Comparison of ENCODE assay signal across 10 cellular contexts in genomic region chr1:151314137-151314875, GRCh38. TPM values are rescaled to one million over a fixed set of nuclear protein-coding genes. Genes with fewer than 3 reads are reported as not detected.
DNase-seq lines count a peak whose midpoint lies in the region; ATAC-seq and TF ChIP-seq lines count a peak whose summit lies in the region.
"Had no signal": no experiment of that assay in that cellular context is flagged by ENCODE, and none has a peak within 500 bp of the region (broad histone marks: within the 10 kb centered on the region; RNA-seq: fewer than 3 reads in every experiment).

No MANE protein-coding gene starts in this region.

- DNase-seq in Ammon's horn (ENCODE audit: low spot score) (peak; percentile 96), fibroblast of the aortic adventitia (ENCODE audit: low read depth) (peak; percentile 93), occipital lobe (lab: John Stamatoyannopoulos, UW) (peak; percentile 87), GM19238 (ENCODE audit: insufficient read length, low spot score) (no peak)
- no peak for DNase-seq in activated CD8-positive, alpha-beta memory T cell treated with anti-CD3 and anti-CD28 coated beads, Interleukin-2, amount 10 ng/mL, durations not matched to agents 7 days and 5 days
- DNase-seq in naive thymus-derived CD4-positive, alpha-beta T cell: no peak
- DNase-seq: GF-D8 had no signal

- no peaks in the 10 kb centered on the region for H3K9me3 ChIP-seq in naive thymus-derived CD4-positive, alpha-beta T cell (ENCODE audit: control insufficient read depth in 2 of 3, low read length in 3 of 3)

- peaks cover 25% of the 10 kb centered on the region for H3K4me1 Mint-ChIP-seq in activated CD8-positive, alpha-beta memory T cell treated with anti-CD3 and anti-CD28 coated beads, Interleukin-2, amount 10 ng/mL, durations not matched to agents 7 days and 5 days
- peaks cover 30 to 66% (median 54%) of the 10 kb centered on the region in 7 donors for H3K4me1 Mint-ChIP-seq in naive thymus-derived CD4-positive, alpha-beta T cell

- no peak overlapping the region for H3K4me3 Mint-ChIP-seq in activated CD8-positive, alpha-beta memory T cell treated with anti-CD3 and anti-CD28 coated beads, Interleukin-2, amount 10 ng/mL, durations not matched to agents 7 days and 5 days
- H3K4me3 Mint-ChIP-seq in naive thymus-derived CD4-positive, alpha-beta T cell: no peak overlapping the region

- H3K27me3 ChIP-seq in naive thymus-derived CD4-positive, alpha-beta T cell (ENCODE audit: control insufficient read depth in 2 of 2, insufficient read depth in 2 of 2, low read length in 2 of 2): no peaks in the 10 kb centered on the region

- H3K9me3 Mint-ChIP-seq in activated CD8-positive, alpha-beta memory T cell treated with anti-CD3 and anti-CD28 coated beads, Interleukin-2, amount 10 ng/mL, durations not matched to agents 7 days and 5 days (ENCODE audit: low read depth): no peaks in the 10 kb centered on the region
- H3K9me3 Mint-ChIP-seq in naive thymus-derived CD4-positive, alpha-beta T cell: no peaks in the 10 kb centered on the region

- no peak overlapping the region for H3K4me3 ChIP-seq in fibroblast of the aortic adventitia (ENCODE audit: low read depth, low read length)
- H3K4me3 ChIP-seq in naive thymus-derived CD4-positive, alpha-beta T cell (ENCODE audit: low read length): no peak overlapping the region

- ATAC-seq in SK-N-SH treated with all-trans-retinoic acid at 6 μM for 48 hours (peak; percentile 74), GM19023 (IDR thresholded peaks at IDR 0.05; ENCODE audit: unreplicated experiment) (no peak)
- no peak for ATAC-seq in activated CD8-positive, alpha-beta memory T cell treated with anti-CD3 and anti-CD28 coated beads, Interleukin-2, amount 10 ng/mL, durations not matched to agents 7 days and 5 days
- ATAC-seq in naive thymus-derived CD4-positive, alpha-beta T cell: no peak

- no peak overlapping the region for H3K27ac Mint-ChIP-seq in activated CD8-positive, alpha-beta memory T cell treated with anti-CD3 and anti-CD28 coated beads, Interleukin-2, amount 10 ng/mL, durations not matched to agents 7 days and 5 days
- H3K27ac Mint-ChIP-seq in naive thymus-derived CD4-positive, alpha-beta T cell: peak overlapping the region in 4 of 9 donors; percentile 3 to 60 (median 52)

- no peak for TF ChIP-seq CTCF in fibroblast of the aortic adventitia (IDR thresholded peaks at IDR 0.05; ENCODE audit: insufficient read depth, low read length)

- peaks cover 30% of the 10 kb centered on the region for H3K36me3 Mint-ChIP-seq in activated CD8-positive, alpha-beta memory T cell treated with anti-CD3 and anti-CD28 coated beads, Interleukin-2, amount 10 ng/mL, durations not matched to agents 7 days and 5 days
- peaks cover 0 to 39% (median 9%) of the 10 kb centered on the region in 5 donors for H3K36me3 Mint-ChIP-seq in naive thymus-derived CD4-positive, alpha-beta T cell

- H3K4me1 ChIP-seq in naive thymus-derived CD4-positive, alpha-beta T cell (ENCODE audit: control insufficient read depth in 2 of 2, insufficient read depth in 2 of 2, low read length in 2 of 2): peaks cover 4 to 10% of the 10 kb centered on the region in 2 donors

- intact Hi-C loops in naive thymus-derived CD4-positive, alpha-beta T cell (cut with micrococcal nuclease): no loop called here

- no peak overlapping the region for H3K27ac ChIP-seq in naive thymus-derived CD4-positive, alpha-beta T cell (ENCODE audit: low read depth, low read length)
- H3K27ac ChIP-seq: VCaP had no signal

- no peaks in the 10 kb centered on the region for H3K27me3 Mint-ChIP-seq in activated CD8-positive, alpha-beta memory T cell treated with anti-CD3 and anti-CD28 coated beads, Interleukin-2, amount 10 ng/mL, durations not matched to agents 7 days and 5 days
- H3K27me3 Mint-ChIP-seq in naive thymus-derived CD4-positive, alpha-beta T cell: no peaks in the 10 kb centered on the region

- CTCF ChIA-PET in activated CD8-positive, alpha-beta memory T cell treated with anti-CD3 and anti-CD28 coated beads, Interleukin-2, amount 10 ng/mL, durations not matched to agents 7 days and 5 days (lab: Charles Lee): interaction anchor here (1.5 to 3.4 kb wide), 2 partner anchors 14 to 26 kb away, joined by 9 to 13 read pairs; no protein-coding TSS in a partner anchor
- CTCF ChIA-PET in naive thymus-derived CD4-positive, alpha-beta T cell (lab: Charles Lee): interaction anchor here (0.5 to 1.1 kb wide), 2 partner anchors 13 to 1070 kb away, joined by 3 read pairs; partner anchors contain the start of gene PI4KB

- H3K36me3 ChIP-seq in naive thymus-derived CD4-positive, alpha-beta T cell (ENCODE audit: control insufficient read depth in 2 of 3, insufficient read depth in 3 of 3, low read length in 3 of 3): peaks cover 0 to 90% (median 3%) of the 10 kb centered on the region in 3 experiments

- POLR2A ChIA-PET in naive thymus-derived CD4-positive, alpha-beta T cell (lab: Charles Lee): no interaction called here

TF ChIP-seq in SK-N-SH treated with all-trans-retinoic acid at 6 μM for 48 hours, 23 proteins besides CTCF, POLR2A, EP300 and RAD21 (continues in another document):
- no peak for TF ChIP-seq ZFP3 (CRISPR knock-in tag; IDR thresholded peaks at IDR 0.05)
- no peak for TF ChIP-seq ESRRG (CRISPR knock-in tag; IDR thresholded peaks at IDR 0.05)
- TF ChIP-seq ZNF565 (CRISPR knock-in tag; conservative IDR thresholded peaks at IDR 0.05; ENCODE audit: low read depth): no peak
- TF ChIP-seq BACH2 (CRISPR knock-in tag; IDR thresholded peaks at IDR 0.05; ENCODE audit: borderline replicate concordance): no peak
- no peak for TF ChIP-seq CSRNP3 (CRISPR knock-in tag; IDR thresholded peaks at IDR 0.05)
- TF ChIP-seq ZNF8 (CRISPR knock-in tag; IDR thresholded peaks at IDR 0.05): no peak
- TF ChIP-seq ARNTL (CRISPR knock-in tag; IDR thresholded peaks at IDR 0.05; ENCODE audit: borderline replicate concordance, low read depth): no peak
- TF ChIP-seq ZNF70 (CRISPR knock-in tag; IDR thresholded peaks at IDR 0.05): no peak
- no peak for TF ChIP-seq OSR1 (CRISPR knock-in tag; IDR thresholded peaks at IDR 0.05)
- TF ChIP-seq PPARA (CRISPR knock-in tag; IDR thresholded peaks at IDR 0.05; ENCODE audit: borderline replicate concordance): no peak

RNA-seq across cellular contexts. Expression of gene PI4KB, which starts 12.9 kb away (rescaled TPM):
- total RNA-seq in fibroblast of the aortic adventitia (ENCODE audit: low replicate concordance): 38.8 and 41.0 TPM in 2 replicates
- 26.4 TPM for total RNA-seq in occipital lobe
- total RNA-seq in activated CD8-positive, alpha-beta memory T cell treated with anti-CD3 and anti-CD28 coated beads, Interleukin-2, amount 10 ng/mL, durations not matched to agents 7 days and 5 days: 10 to 100 TPM; 68.5 to 73.9 TPM
- total RNA-seq in naive thymus-derived CD4-positive, alpha-beta T cell: 10 to 100 TPM; 64.0 to 91.9 (median 76.3) TPM
- 10 to 100 TPM; 48.5 to 76.7 TPM for polyA plus RNA-seq in naive thymus-derived CD4-positive, alpha-beta T cell

RNA-seq across cellular contexts. Expression of gene ZNF687, which starts 32.2 kb away (rescaled TPM):
- total RNA-seq in fibroblast of the aortic adventitia (ENCODE audit: low replicate concordance): 7.0 and 14.2 TPM in 2 replicates
- 6.9 TPM for total RNA-seq in occipital lobe
- total RNA-seq in activated CD8-positive, alpha-beta memory T cell treated with anti-CD3 and anti-CD28 coated beads, Interleukin-2, amount 10 ng/mL, durations not matched to agents 7 days and 5 days: 10 to 100 TPM; 29.9 to 35.7 TPM
- total RNA-seq in naive thymus-derived CD4-positive, alpha-beta T cell: 10 to 100 TPM; 30.4 to 38.1 (median 32.3) TPM
- 1 to 10 TPM; 1.1 to 1.5 TPM for polyA plus RNA-seq in naive thymus-derived CD4-positive, alpha-beta T cell

RNA-seq across cellular contexts. Expression of gene RFX5, which starts 32.7 kb away (rescaled TPM):
- 27.1 and 32.8 TPM in 2 replicates for total RNA-seq in fibroblast of the aortic adventitia (ENCODE audit: low replicate concordance)
- total RNA-seq in occipital lobe: 25.0 TPM
- total RNA-seq in activated CD8-positive, alpha-beta memory T cell treated with anti-CD3 and anti-CD28 coated beads, Interleukin-2, amount 10 ng/mL, durations not matched to agents 7 days and 5 days: 100 to 1,000 TPM; 109 to 139 TPM
- total RNA-seq in naive thymus-derived CD4-positive, alpha-beta T cell: 10 to 100 TPM; 62.6 to 89.3 (median 82.2) TPM
- polyA plus RNA-seq in naive thymus-derived CD4-positive, alpha-beta T cell: 10 to 100 TPM; 26.6 to 29.6 TPM

RNA-seq across cellular contexts. Expression of gene SELENBP1, which starts 58.2 kb away (rescaled TPM):
- total RNA-seq in fibroblast of the aortic adventitia (ENCODE audit: low replicate concordance) (26.8 and 70.5 TPM in 2 replicates), occipital lobe (9.2 TPM)
- total RNA-seq in activated CD8-positive, alpha-beta memory T cell treated with anti-CD3 and anti-CD28 coated beads, Interleukin-2, amount 10 ng/mL, durations not matched to agents 7 days and 5 days: not detected
- total RNA-seq in naive thymus-derived CD4-positive, alpha-beta T cell: not detected
- not detected for polyA plus RNA-seq in naive thymus-derived CD4-positive, alpha-beta T cell

RNA-seq across cellular contexts. Expression of gene PSMD4, which starts 59.8 kb away (rescaled TPM):
- total RNA-seq in fibroblast of the aortic adventitia (ENCODE audit: low replicate concordance) (111 and 139 TPM in 2 replicates), occipital lobe (82.0 TPM)
- total RNA-seq in activated CD8-positive, alpha-beta memory T cell treated with anti-CD3 and anti-CD28 coated beads, Interleukin-2, amount 10 ng/mL, durations not matched to agents 7 days and 5 days: 100 to 1,000 TPM; 187 to 223 TPM
- 100 to 1,000 TPM in 3 of 5 experiments, 10 to 100 TPM in 2; 72.0 to 193 (median 126) TPM for total RNA-seq in naive thymus-derived CD4-positive, alpha-beta T cell
- polyA plus RNA-seq in naive thymus-derived CD4-positive, alpha-beta T cell: 100 to 1,000 TPM; 239 to 258 TPM

Comparison
In these comparisons a context has a peak if more than half of its experiments do, and no peak if none do; other contexts are left out.
1. DNase-seq: peak in Ammon's horn (single experiment), fibroblast of the aortic adventitia (single experiment) and occipital lobe (single experiment); none in activated CD8-positive, alpha-beta memory T cell treated with anti-CD3 and anti-CD28 coated beads, Interleukin-2, amount 10 ng/mL, durations not matched to agents 7 days and 5 days (single experiment), naive thymus-derived CD4-positive, alpha-beta T cell (0 of 9) and GM19238 (single experiment).